ENCODE assay signal across 8 cellular contexts in genomic region chrX:7146703-7147430, GRCh38. TPM values are rescaled to one million over a fixed set of nuclear protein-coding genes. Genes with fewer than 3 reads are reported as not detected.
A peak's percentile ranks its signal among the peaks of the same experiment; 100 is the strongest.
DNase-seq lines count a peak whose midpoint lies in the region; ATAC-seq and TF ChIP-seq lines count a peak whose summit lies in the region.

No MANE protein-coding gene starts in this region.

- H3K27ac ChIP-seq in BLaER1 (peak overlapping the region; percentile 99), prostate gland (peak overlapping the region in 1 of 2 donors; percentile 78)

- peak overlapping the region; percentile 98 for H3K9ac ChIP-seq in BLaER1

- H3K9me3 ChIP-seq in BLaER1 (peaks cover 8% of the 10 kb centered on the region), prostate gland (no peaks in the 10 kb centered on the region)

- peak overlapping the region; percentile 80 for H3K27ac Mint-ChIP-seq in T-helper 2 cell treated with Interferon-gamma antibody and Interleukin-4, amounts not matched to agents 5 μg/mL and 100 μg/mL, for 36 hours

- TF ChIP-seq POLR2A in prostate gland (IDR thresholded peaks at IDR 0.05) = no peak

- H3K4me3 ChIP-seq in BLaER1 (peak overlapping the region; percentile 93), foreskin fibroblast (ENCODE audit: low read depth in 1 of 2, low read length in 2 of 2) (peak overlapping the region; percentile 84 to 91), prostate gland (peak overlapping the region; percentile 53 to 55)

- 27% methylated on average over 7 of the region's 13 CpGs for WGBS in prostate gland

- peaks cover 51% of the 10 kb centered on the region for H3K4me1 ChIP-seq in BLaER1
- H3K4me1 ChIP-seq in prostate gland (replicated peaks) = no peaks in the 10 kb centered on the region

- ATAC-seq in GM18909 (IDR thresholded peaks at IDR 0.05; ENCODE audit: poor library complexity, unreplicated experiment) = peak; percentile 14
- ATAC-seq in HG03108 (IDR thresholded peaks at IDR 0.05; ENCODE audit: unreplicated experiment) = peak; percentile 17

- no peak for DNase-seq in T-helper 2 cell treated with Interferon-gamma antibody and Interleukin-4, amounts not matched to agents 5 μg/mL and 100 μg/mL, for 36 hours (ENCODE audit: low spot score)
- DNase-seq in foreskin fibroblast = peak in 1 of 2 donors; percentile 24
- peak; percentile 4 for DNase-seq in prostate gland (ENCODE audit: low spot score)
- DNase-seq in DMS153 treated with DMSO at 0.1 percent for 48 hours (lab: John Stamatoyannopoulos, UW; ENCODE audit: unreplicated experiment) = no peak
- DNase-seq in GM19238 (ENCODE audit: insufficient read length, low spot score) = no peak

- H3K36me3 ChIP-seq in BLaER1 (peaks cover 19% of the 10 kb centered on the region), prostate gland (no peaks in the 10 kb centered on the region)

- no peaks in the 10 kb centered on the region for H3K27me3 Mint-ChIP-seq in T-helper 2 cell treated with Interferon-gamma antibody and Interleukin-4, amounts not matched to agents 5 μg/mL and 100 μg/mL, for 36 hours (ENCODE audit: low read depth)

- H3K4me3 Mint-ChIP-seq in T-helper 2 cell treated with Interferon-gamma antibody and Interleukin-4, amounts not matched to agents 5 μg/mL and 100 μg/mL, for 36 hours = peak overlapping the region; percentile 81

- no peaks in the 10 kb centered on the region for H3K27me3 ChIP-seq in BLaER1
- H3K27me3 ChIP-seq in prostate gland (replicated peaks; ENCODE audit: insufficient read depth) = no peaks in the 10 kb centered on the region

- H3K36me3 Mint-ChIP-seq in T-helper 2 cell treated with Interferon-gamma antibody and Interleukin-4, amounts not matched to agents 5 μg/mL and 100 μg/mL, for 36 hours (ENCODE audit: low read depth) = no peaks in the 10 kb centered on the region

- H3K9me3 Mint-ChIP-seq in T-helper 2 cell treated with Interferon-gamma antibody and Interleukin-4, amounts not matched to agents 5 μg/mL and 100 μg/mL, for 36 hours = no peaks in the 10 kb centered on the region

- peak overlapping the region; percentile 93 for H3K4me2 ChIP-seq in BLaER1

- H4K20me1 ChIP-seq in BLaER1 = no peaks in the 10 kb centered on the region; the same call in 1 of the 2 replicates

- intact Hi-C loops in prostate gland (cut with DNase I) = no loop called here

- no peak for TF ChIP-seq CTCF in foreskin fibroblast (IDR thresholded peaks at IDR 0.05; ENCODE audit: low read depth, low read length)
- TF ChIP-seq CTCF in prostate gland (IDR thresholded peaks at IDR 0.05) = no peak

- peaks cover 22% of the 10 kb centered on the region for H3K4me1 Mint-ChIP-seq in T-helper 2 cell treated with Interferon-gamma antibody and Interleukin-4, amounts not matched to agents 5 μg/mL and 100 μg/mL, for 36 hours (ENCODE audit: low read depth)

RNA-seq across cellular contexts. Expression of gene STS, which starts 0.6 kb away (rescaled TPM):
- 1 to 10 TPM; 9.8 to 10.0 TPM for total RNA-seq in prostate gland

RNA-seq across cellular contexts. Expression of gene PUDP, which starts 1.1 kb away (rescaled TPM):
- total RNA-seq in prostate gland = 10 to 100 TPM; 14.8 to 17.6 TPM
